In genomic region chr11:9941991-9942390, GRCh38 we compare ENCODE assay signal across 17 cellular contexts.
A peak's percentile ranks its signal among the peaks of the same experiment; 100 is the strongest.
DNase-seq lines count a peak whose midpoint lies in the region; ATAC-seq and TF ChIP-seq lines count a peak whose summit lies in the region.
"Had no signal": no experiment of that assay in that cellular context is flagged by ENCODE, and none has a peak within 500 bp of the region (broad histone marks: within the 10 kb centered on the region; RNA-seq: fewer than 3 reads in every experiment).

No MANE protein-coding gene starts in this region.

- TF ChIP-seq POLR2A in gastrocnemius medialis (IDR thresholded peaks at IDR 0.05), result no peak

- intact Hi-C loops in gastrocnemius medialis (cut with DNase I; ENCODE audit: low total_unique reads) (no loop called here), aorta (cut with DNase I) (no loop called here)

- H3K4me1 ChIP-seq in ACC112 (ENCODE audit: control insufficient read depth, insufficient read depth, low read length, unreplicated experiment) (peaks cover 25% of the 10 kb centered on the region), gastrocnemius medialis (peaks cover 0 to 4% of the 10 kb centered on the region in 2 donors), aorta (ENCODE audit: control insufficient read depth in 1 of 2, insufficient read depth in 2 of 2, low read length in 2 of 2) (no peaks in the 10 kb centered on the region)

- in situ Hi-C loops in gastrocnemius medialis (cut with MboI; ENCODE audit: low sequenced_read_pairs in 4 of 4), result no loop called here

- H3K27me3 ChIP-seq in ACC112 (ENCODE audit: insufficient read depth, low read length) (no peaks in the 10 kb centered on the region), gastrocnemius medialis (no peaks in the 10 kb centered on the region), aorta (ENCODE audit: control insufficient read depth in 1 of 2, insufficient read depth in 2 of 2, low read length in 1 of 2) (no peaks in the 10 kb centered on the region)

- H3K4me3 ChIP-seq in ACC112 (ENCODE audit: low read depth, low read length) (no peak overlapping the region), gastrocnemius medialis (no peak overlapping the region), aorta (ENCODE audit: low read length in 2 of 2) (no peak overlapping the region)
- H3K4me3 ChIP-seq: GM23338 had no signal

- H2AFZ ChIP-seq in ACC112 (ENCODE audit: low read length, unreplicated experiment), result no peak overlapping the region
- H2AFZ ChIP-seq: GM23338 had no signal

- H3K36me3 ChIP-seq in ACC112 (ENCODE audit: insufficient read depth, low read length) (peaks cover 16% of the 10 kb centered on the region; the same call in 1 of the 2 replicates), gastrocnemius medialis (peaks cover 0 to 5% of the 10 kb centered on the region in 2 donors), aorta (ENCODE audit: control insufficient read depth in 1 of 2, insufficient read depth in 2 of 2, low read length in 1 of 2) (no peaks in the 10 kb centered on the region)

- H3K9me3 ChIP-seq in gastrocnemius medialis (no peaks in the 10 kb centered on the region), aorta (ENCODE audit: control insufficient read depth, low read length) (no peaks in the 10 kb centered on the region)

- DNase-seq in DMS79 treated with DMSO at 0.1 percent for 48 hours (lab: John Stamatoyannopoulos, UW) (peak; percentile 74), NCI-H2029 treated with DMSO at 0.1 percent for 48 hours (lab: John Stamatoyannopoulos, UW) (peak; percentile 3), gastrocnemius medialis (no peak), DMS153 (lab: John Stamatoyannopoulos, UW) (no peak), NCI-H774 (lab: John Stamatoyannopoulos, UW) (no peak), aorta (no peak)
- DNase-seq: ACHN, C1 segment of cervical spinal cord, GDM1, HCEC 1CT, NCI-H1694 treated with DMSO at 0.1 percent for 48 hours, NCI-H510A treated with DMSO at 0.1 percent for 48 hours, NCI-H82, SHP77 treated with DMSO at 0.1 percent for 48 hours, SK-N-SH had no signal

- H3K27ac ChIP-seq in ACC112 (ENCODE audit: low read depth, low read length) (peak overlapping the region; percentile 96), gastrocnemius medialis (peak overlapping the region in 3 of 4 donors; percentile 6 to 38 (median 6)), aorta (ENCODE audit: low read depth in 1 of 2, low read length in 2 of 2) (no peak overlapping the region)

- WGBS in aorta, 2 donors, result 98% methylated on average over 5 of the region's 5 CpGs

- TF ChIP-seq CTCF in gastrocnemius medialis (IDR thresholded peaks at IDR 0.05 in 4 of 5, conservative IDR thresholded peaks at IDR 0.05 in 1 of 5), result no peak

- H3K79me2 ChIP-seq in ACC112 (ENCODE audit: control insufficient read depth, insufficient read depth, low read length, unreplicated experiment), result no peaks in the 10 kb centered on the region

- no peak for ATAC-seq in gastrocnemius medialis
- ATAC-seq in aorta (ENCODE audit: low FRiP score), result no peak
- ATAC-seq: GM23338 had no signal

Comparison
In these comparisons a context has a peak if more than half of its experiments do, and no peak if none do; other contexts are left out.
1. H3K27ac ChIP-seq: peak in ACC112 (single experiment) and gastrocnemius medialis (3 of 4); none in aorta (0 of 2).
2. DNase-seq: peak in DMS79 treated with DMSO at 0.1 percent for 48 hours (single experiment) and NCI-H2029 treated with DMSO at 0.1 percent for 48 hours (single experiment); none in gastrocnemius medialis (0 of 2), DMS153 (single experiment), NCI-H774 (single experiment) and aorta (0 of 2).